Comparison of ENCODE assay signal across 2 cellular contexts in the genomic region with DNA sequence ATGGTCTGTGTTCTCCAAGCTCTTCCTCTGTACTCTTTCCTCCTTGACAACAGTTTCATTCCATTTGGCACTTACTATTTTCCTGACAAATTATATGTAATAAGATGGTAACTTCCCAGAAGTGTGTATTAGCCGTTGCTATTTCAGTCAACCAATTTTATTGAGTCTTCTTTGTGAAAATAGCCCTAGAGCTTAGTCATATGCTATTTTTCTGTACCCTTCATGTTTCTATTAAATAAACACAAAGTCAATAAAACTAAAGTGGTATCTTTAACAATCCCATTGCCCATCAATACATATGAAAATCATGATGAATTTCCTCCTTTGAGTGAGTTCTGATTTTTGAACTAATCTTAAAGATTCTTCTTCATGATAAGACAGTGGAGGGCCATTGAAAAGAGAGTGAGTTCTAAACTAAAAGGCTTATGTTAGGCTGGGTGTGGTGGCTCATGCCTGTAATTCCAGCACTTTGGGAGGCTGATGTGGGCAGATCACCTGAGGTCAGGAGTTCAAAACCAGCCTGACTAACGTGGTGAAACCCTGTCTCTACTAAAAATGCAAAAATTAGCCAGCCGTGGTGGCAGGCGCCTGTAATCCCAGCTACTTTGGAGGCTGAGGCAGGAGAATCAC.
TF ChIP-seq lines count a peak whose summit lies in the region.

No MANE protein-coding gene starts in this region.

TF ChIP-seq in A549, 52 proteins besides CTCF, POLR2A, EP300 and RAD21 (continued from another document):
- TF ChIP-seq, protein P1, sequence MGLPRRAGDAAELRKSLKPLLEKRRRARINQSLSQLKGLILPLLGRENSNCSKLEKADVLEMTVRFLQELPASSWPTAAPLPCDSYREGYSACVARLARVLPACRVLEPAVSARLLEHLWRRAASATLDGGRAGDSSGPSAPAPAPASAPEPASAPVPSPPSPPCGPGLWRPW (IDR thresholded peaks at IDR 0.05) = no peak
- TF ChIP-seq KDM1A (IDR thresholded peaks at IDR 0.05; ENCODE audit: low read depth) (no peak), CHD4 (IDR thresholded peaks at IDR 0.05; ENCODE audit: borderline replicate concordance) (no peak), HOXA7 (CRISPR knock-in tag; IDR thresholded peaks at IDR 0.05) (no peak), JUNB (IDR thresholded peaks at IDR 0.05) (no peak), RCOR1 (IDR thresholded peaks at IDR 0.05; ENCODE audit: low read depth, low read length) (no peak), CBX2 (IDR thresholded peaks at IDR 0.05; ENCODE audit: borderline replicate concordance, low read depth) (no peak), NR3C1 (IDR thresholded peaks at IDR 0.05) (no peak)
- TF ChIP-seq, protein P2, sequence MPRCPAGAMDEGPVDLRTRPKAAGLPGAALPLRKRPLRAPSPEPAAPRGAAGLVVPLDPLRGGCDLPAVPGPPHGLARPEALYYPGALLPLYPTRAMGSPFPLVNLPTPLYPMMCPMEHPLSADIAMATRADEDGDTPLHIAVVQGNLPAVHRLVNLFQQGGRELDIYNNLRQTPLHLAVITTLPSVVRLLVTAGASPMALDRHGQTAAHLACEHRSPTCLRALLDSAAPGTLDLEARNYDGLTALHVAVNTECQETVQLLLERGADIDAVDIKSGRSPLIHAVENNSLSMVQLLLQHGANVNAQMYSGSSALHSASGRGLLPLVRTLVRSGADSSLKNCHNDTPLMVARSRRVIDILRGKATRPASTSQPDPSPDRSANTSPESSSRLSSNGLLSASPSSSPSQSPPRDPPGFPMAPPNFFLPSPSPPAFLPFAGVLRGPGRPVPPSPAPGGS (IDR thresholded peaks at IDR 0.05) = no peak
TF ChIP-seq in A549: peak in this region for 0.

TF ChIP-seq in HCT116, 20 proteins besides CTCF, POLR2A, EP300 and RAD21 (continued from another document):
- TF ChIP-seq, protein P3, sequence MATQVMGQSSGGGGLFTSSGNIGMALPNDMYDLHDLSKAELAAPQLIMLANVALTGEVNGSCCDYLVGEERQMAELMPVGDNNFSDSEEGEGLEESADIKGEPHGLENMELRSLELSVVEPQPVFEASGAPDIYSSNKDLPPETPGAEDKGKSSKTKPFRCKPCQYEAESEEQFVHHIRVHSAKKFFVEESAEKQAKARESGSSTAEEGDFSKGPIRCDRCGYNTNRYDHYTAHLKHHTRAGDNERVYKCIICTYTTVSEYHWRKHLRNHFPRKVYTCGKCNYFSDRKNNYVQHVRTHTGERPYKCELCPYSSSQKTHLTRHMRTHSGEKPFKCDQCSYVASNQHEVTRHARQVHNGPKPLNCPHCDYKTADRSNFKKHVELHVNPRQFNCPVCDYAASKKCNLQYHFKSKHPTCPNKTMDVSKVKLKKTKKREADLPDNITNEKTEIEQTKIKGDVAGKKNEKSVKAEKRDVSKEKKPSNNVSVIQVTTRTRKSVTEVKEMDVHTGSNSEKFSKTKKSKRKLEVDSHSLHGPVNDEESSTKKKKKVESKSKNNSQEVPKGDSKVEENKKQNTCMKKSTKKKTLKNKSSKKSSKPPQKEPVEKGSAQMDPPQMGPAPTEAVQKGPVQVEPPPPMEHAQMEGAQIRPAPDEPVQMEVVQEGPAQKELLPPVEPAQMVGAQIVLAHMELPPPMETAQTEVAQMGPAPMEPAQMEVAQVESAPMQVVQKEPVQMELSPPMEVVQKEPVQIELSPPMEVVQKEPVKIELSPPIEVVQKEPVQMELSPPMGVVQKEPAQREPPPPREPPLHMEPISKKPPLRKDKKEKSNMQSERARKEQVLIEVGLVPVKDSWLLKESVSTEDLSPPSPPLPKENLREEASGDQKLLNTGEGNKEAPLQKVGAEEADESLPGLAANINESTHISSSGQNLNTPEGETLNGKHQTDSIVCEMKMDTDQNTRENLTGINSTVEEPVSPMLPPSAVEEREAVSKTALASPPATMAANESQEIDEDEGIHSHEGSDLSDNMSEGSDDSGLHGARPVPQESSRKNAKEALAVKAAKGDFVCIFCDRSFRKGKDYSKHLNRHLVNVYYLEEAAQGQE (IDR thresholded peaks at IDR 0.05; ENCODE audit: low read depth) = no peak
- TF ChIP-seq EZH2phosphoT487 (IDR thresholded peaks at IDR 0.05; ENCODE audit: borderline replicate concordance) (no peak), ELF1 (IDR thresholded peaks at IDR 0.05; ENCODE audit: borderline replicate concordance, low read depth) (no peak), CBX3 (IDR thresholded peaks at IDR 0.05; ENCODE audit: low read depth) (no peak), SP1 (IDR thresholded peaks at IDR 0.05; ENCODE audit: low read depth) (no peak), ZNF274 (IDR thresholded peaks at IDR 0.05; ENCODE audit: low read depth, low read length) (no peak), EZH2 (IDR thresholded peaks at IDR 0.05) (no peak), FOSL1 (IDR thresholded peaks at IDR 0.05; ENCODE audit: low read depth) (no peak), JUND (IDR thresholded peaks at IDR 0.05) (no peak), EGR1 (IDR thresholded peaks at IDR 0.05; ENCODE audit: low read depth) (no peak)
- TF ChIP-seq, protein P4, sequence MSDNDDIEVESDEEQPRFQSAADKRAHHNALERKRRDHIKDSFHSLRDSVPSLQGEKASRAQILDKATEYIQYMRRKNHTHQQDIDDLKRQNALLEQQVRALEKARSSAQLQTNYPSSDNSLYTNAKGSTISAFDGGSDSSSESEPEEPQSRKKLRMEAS (IDR thresholded peaks at IDR 0.05) = no peak
- TF ChIP-seq, protein P5, sequence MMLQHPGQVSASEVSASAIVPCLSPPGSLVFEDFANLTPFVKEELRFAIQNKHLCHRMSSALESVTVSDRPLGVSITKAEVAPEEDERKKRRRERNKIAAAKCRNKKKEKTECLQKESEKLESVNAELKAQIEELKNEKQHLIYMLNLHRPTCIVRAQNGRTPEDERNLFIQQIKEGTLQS (IDR thresholded peaks at IDR 0.05) = no peak
- TF ChIP-seq, protein P6, sequence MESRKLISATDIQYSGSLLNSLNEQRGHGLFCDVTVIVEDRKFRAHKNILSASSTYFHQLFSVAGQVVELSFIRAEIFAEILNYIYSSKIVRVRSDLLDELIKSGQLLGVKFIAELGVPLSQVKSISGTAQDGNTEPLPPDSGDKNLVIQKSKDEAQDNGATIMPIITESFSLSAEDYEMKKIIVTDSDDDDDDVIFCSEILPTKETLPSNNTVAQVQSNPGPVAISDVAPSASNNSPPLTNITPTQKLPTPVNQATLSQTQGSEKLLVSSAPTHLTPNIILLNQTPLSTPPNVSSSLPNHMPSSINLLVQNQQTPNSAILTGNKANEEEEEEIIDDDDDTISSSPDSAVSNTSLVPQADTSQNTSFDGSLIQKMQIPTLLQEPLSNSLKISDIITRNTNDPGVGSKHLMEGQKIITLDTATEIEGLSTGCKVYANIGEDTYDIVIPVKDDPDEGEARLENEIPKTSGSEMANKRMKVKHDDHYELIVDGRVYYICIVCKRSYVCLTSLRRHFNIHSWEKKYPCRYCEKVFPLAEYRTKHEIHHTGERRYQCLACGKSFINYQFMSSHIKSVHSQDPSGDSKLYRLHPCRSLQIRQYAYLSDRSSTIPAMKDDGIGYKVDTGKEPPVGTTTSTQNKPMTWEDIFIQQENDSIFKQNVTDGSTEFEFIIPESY (IDR thresholded peaks at IDR 0.05; ENCODE audit: extremely low read depth, insufficient replicate concordance, low read length) = no peak
